9 cellular contexts compared by ENCODE assay signal in genomic region chr15:48644827-48645557, GRCh38. TPM values are rescaled to one million over a fixed set of nuclear protein-coding genes. Genes with fewer than 3 reads are reported as not detected.
DNase-seq lines count a peak whose midpoint lies in the region; ATAC-seq, FAIRE-seq and TF ChIP-seq lines count a peak whose summit lies in the region.
"Had no signal": no experiment of that assay in that cellular context is flagged by ENCODE, and none has a peak within 500 bp of the region (broad histone marks: within the 10 kb centered on the region; RNA-seq: fewer than 3 reads in every experiment).

No MANE protein-coding gene starts in this region.

- CTCF ChIA-PET in GM12878 (lab: Yijun Ruan, JAX) = interaction anchor here (0.9 to 1.0 kb wide), 2 partner anchors 28 to 287 kb away, joined by 4 to 6 read pairs; no protein-coding TSS in a partner anchor

- peak overlapping the region; percentile 71 for H2AFZ ChIP-seq in GM12878 (ENCODE audit: control insufficient read depth, low read depth, low read length)

- no peak for FAIRE-seq in GM12878 (lab: Jason Lieb, UNC)

- no peaks in the 10 kb centered on the region for H3K9me3 ChIP-seq in KOPT-K1 (ENCODE audit: insufficient read depth, low read length, poor library complexity, severe bottlenecking)
- H3K9me3 ChIP-seq in GM12878 (replicated peaks; ENCODE audit: control insufficient read depth, insufficient read depth, low read length) = no peaks in the 10 kb centered on the region
- H3K9me3 ChIP-seq in iPS-15b (ENCODE audit: control insufficient read depth, insufficient read depth, low read length) = no peaks in the 10 kb centered on the region

- TF ChIP-seq CTCF in GM12878 (IDR thresholded peaks at IDR 0.05 in 2 of 3, conservative IDR thresholded peaks at IDR 0.05 in 1 of 3; ENCODE audit: control insufficient read depth in 2 of 3, extremely low read depth in 1 of 3, insufficient read depth in 1 of 3, low read depth in 3 of 3, low read length in 3 of 3) = no peak; a peak in 1 of 6 replicates
- peak; percentile 1 for TF ChIP-seq CTCF in retinal pigment epithelial cell (conservative IDR thresholded peaks at IDR 0.05; ENCODE audit: low read depth, low read length)

- H3K27ac ChIP-seq in KOPT-K1 (ENCODE audit: low read depth, low read length, poor library complexity, severe bottlenecking) (peak overlapping the region; percentile 41), GM12878 (ENCODE audit: control insufficient read depth, insufficient read depth) (peak overlapping the region; percentile 56)
- H3K27ac ChIP-seq: epithelial cell of prostate had no signal

- H3K4me1 ChIP-seq in GM12878 (ENCODE audit: control insufficient read depth, insufficient read depth, low read length) (peaks cover 8% of the 10 kb centered on the region; the same call in 1 of the 2 replicates), iPS-15b (ENCODE audit: control insufficient read depth, insufficient read depth, low read length) (peaks cover 13% of the 10 kb centered on the region)

- peak overlapping the region; percentile 81 for H3K4me2 ChIP-seq in GM12878 (ENCODE audit: control insufficient read depth, insufficient read depth)

- BruUV-seq in GM12878 (replicated peaks; lab: Mats Ljungman, UMichigan) = no TSS peak

- in situ Hi-C loops in GM12878 (cut with MboI) = no loop called here

- H3K36me3 ChIP-seq in KOPT-K1 (ENCODE audit: insufficient read depth, low read length) (no peaks in the 10 kb centered on the region), GM12878 (ENCODE audit: control insufficient read depth in 2 of 2, insufficient read depth in 2 of 2, low read length in 1 of 2) (no peaks in the 10 kb centered on the region), iPS-15b (ENCODE audit: control insufficient read depth, insufficient read depth, low read length) (no peaks in the 10 kb centered on the region)

- ATAC-seq in GM21825 (IDR thresholded peaks at IDR 0.05; ENCODE audit: unreplicated experiment) (peak; percentile 48), GM12878 (peak; percentile 68)

- no peaks in the 10 kb centered on the region for H3K27me3 ChIP-seq in GM12878 (replicated peaks in 1 of 2; ENCODE audit: control insufficient read depth in 2 of 2, insufficient read depth in 2 of 2, low read length in 1 of 2)
- H3K27me3 ChIP-seq in iPS-15b (ENCODE audit: control insufficient read depth, insufficient read depth, low read length) = peaks cover 42% of the 10 kb centered on the region

- RAD21 ChIA-PET in GM12878 (lab: Charles Lee; ENCODE audit: unreplicated experiment) = interaction anchor here (0.7 to 1.4 kb wide), 7 partner anchors 49 to 308 kb away, joined by 3 to 5 read pairs (median 3); no protein-coding TSS in a partner anchor

- 1% methylated on average over 58 of the region's 79 CpGs for WGBS in GM12878 (ENCODE audit: insufficient coverage, insufficient replicate concordance, low lambda C conversion rate, missing lambda C conversion rate)

- H4K20me1 ChIP-seq in GM12878 (ENCODE audit: control insufficient read depth, insufficient read depth) = no peaks in the 10 kb centered on the region

- intact Hi-C loops in GM12878 (cut with micrococcal nuclease; ENCODE audit: unreplicated experiment) = loop anchor here (5.0 kb wide), 2 partner anchors 143 to 152 kb away; no protein-coding TSS in a partner anchor

- SMC1A ChIA-PET in GM12878 (lab: Charles Lee; ENCODE audit: uncharacterized antibody, unreplicated experiment) = interaction anchor here (1.1 to 1.2 kb wide), 2 partner anchors 162 to 286 kb away, joined by 3 read pairs; no protein-coding TSS in a partner anchor

- peak overlapping the region; percentile 85 for H3K9ac ChIP-seq in GM12878 (ENCODE audit: control insufficient read depth, insufficient read depth, low read length)
- no peak overlapping the region for H3K9ac ChIP-seq in iPS-15b (ENCODE audit: low read depth, low read length)

- no peak for TF ChIP-seq EP300 in GM12878 (IDR thresholded peaks at IDR 0.05; ENCODE audit: borderline replicate concordance in 1 of 2, control insufficient read depth in 1 of 2, low read depth in 2 of 2, low read length in 2 of 2)

- no peak for TF ChIP-seq POLR2A in GM12878 (IDR thresholded peaks at IDR 0.05; ENCODE audit: low read depth, low read length)

- H3K79me2 ChIP-seq in GM12878 (ENCODE audit: control insufficient read depth, insufficient read depth, low read length) = peaks cover 13% of the 10 kb centered on the region

- DNase-seq in NCI-H2227 (lab: John Stamatoyannopoulos, UW; ENCODE audit: unreplicated experiment) (peak; percentile 36), NCI-H2227 treated with DMSO at 0.1 percent for 48 hours (lab: John Stamatoyannopoulos, UW) (no peak), GM12878 (ENCODE audit: low read depth, low spot score) (no peak), retinal pigment epithelial cell (ENCODE audit: low read depth) (no peak), NCI-H2196 treated with DMSO at 0.1 percent for 48 hours (lab: John Stamatoyannopoulos, UW; ENCODE audit: unreplicated experiment) (no peak)

- POLR2A ChIA-PET in GM12878 (lab: Charles Lee) = interaction anchor here (0.5 kb wide), 1 partner anchor 314 kb away, joined by 6 read pairs; the partner anchor contains the start of gene DUT

- TF ChIP-seq RAD21 in GM12878 (IDR thresholded peaks at IDR 0.05; ENCODE audit: insufficient read depth, low read depth, low read length) = no peak

- H3K4me3 ChIP-seq in GM12878 (peak overlapping the region; percentile 79), iPS-15b (ENCODE audit: low read depth, low read length) (peak overlapping the region; percentile 69), retinal pigment epithelial cell (ENCODE audit: low read length) (peak overlapping the region; percentile 92)

TF ChIP-seq in GM12878, 131 proteins besides CTCF, POLR2A, EP300 and RAD21:
- no peak for TF ChIP-seq RAD51 (IDR thresholded peaks at IDR 0.05)
- TF ChIP-seq DPF2 (IDR thresholded peaks at IDR 0.05) = peak; percentile 19; the same call in 1 of the 2 replicates
- 0 out of 2 replicates have a peak, but pooled peaks have one; percentile 39 for TF ChIP-seq SIN3A (IDR thresholded peaks at IDR 0.05; ENCODE audit: low read depth, low read length)
- no peak; the same call in 1 of the 2 replicates for TF ChIP-seq LARP7 (IDR thresholded peaks at IDR 0.05)
- peak; percentile 44; the same call in 1 of the 2 replicates for TF ChIP-seq GATAD2B (conservative IDR thresholded peaks at IDR 0.05; ENCODE audit: low read depth)
- peak; percentile 94 for TF ChIP-seq HDAC2 (IDR thresholded peaks at IDR 0.05)
- peak; percentile 100 for TF ChIP-seq HDAC6 (IDR thresholded peaks at IDR 0.05; ENCODE audit: unreplicated experiment)
- 0 out of 2 replicates have a peak, but pooled peaks have one; percentile 10 for TF ChIP-seq MTA2 (IDR thresholded peaks at IDR 0.05; ENCODE audit: low read depth)
- no peak for TF ChIP-seq ZNF217 (IDR thresholded peaks at IDR 0.05)
- no peak for TF ChIP-seq KDM1A (IDR thresholded peaks at IDR 0.05; ENCODE audit: borderline replicate concordance)
- no peak for TF ChIP-seq HCFC1 (IDR thresholded peaks at IDR 0.05; ENCODE audit: low read length)
- no peak for TF ChIP-seq E2F8 (IDR thresholded peaks at IDR 0.05; ENCODE audit: low read depth, partially characterized antibody)

RNA-seq across cellular contexts. Expression of gene FBN1, which starts 0.5 kb away (rescaled TPM):
- total RNA-seq in GM12878 (2013; cell fraction: nucleolus; rRNA removed) = 30.8 and 31.4 TPM in 2 replicates
- total RNA-seq in GM12878 (2014; rRNA removed) (9.8 and 11.2 TPM in 2 replicates), GM12878 (2014; rRNA removed; fragmentation: Illumina TruSeq; extraction: Trizol) (10.1 and 10.7 TPM in 2 replicates), GM12878 (2021) (12.6 and 15.3 TPM in 2 replicates)
- polyA plus RNA-seq in GM12878 (2011; ENCODE audit: low read depth) = 3.5 TPM
- polyA plus RNA-seq in GM12878 (2011; rRNA removed) (6.1 and 6.6 TPM in 2 replicates), GM12878 (2014; fragmentation: Illumina TruSeq; extraction: Trizol) (8.9 and 10.1 TPM in 2 replicates), GM12878 (2014; fragmentation: Nextera tagmentation; extraction: Ambion mirVana) (1 to 10 TPM; 2.2 to 2.6 TPM), GM12878 (2014; rRNA removed) (5.7 and 7.4 TPM in 2 replicates), GM12878 (2016; fragmentation: Nextera tagmentation; extraction: Ambion mirVana) (1 to 10 TPM; 3.7 to 3.8 TPM)
- 5.3 and 5.8 TPM in 2 replicates for polyA plus RNA-seq in GM12878 (2011; cell fraction: cytosol; rRNA removed)
- polyA plus RNA-seq in GM12878 (2011; cell fraction: nucleus; rRNA removed) = 12.7 and 15.7 TPM in 2 replicates
- 4.5 and 5.7 TPM in 2 replicates for polyA plus RNA-seq in GM12878 (2012)
- polyA minus RNA-seq in GM12878 (2011; rRNA and poly(A)+ RNA removed) = 14.2 and 20.3 TPM in 2 replicates
- 5.3 and 5.7 TPM in 2 replicates for polyA minus RNA-seq in GM12878 (2011; cell fraction: cytosol; rRNA and poly(A)+ RNA removed)
- polyA minus RNA-seq in GM12878 (2011; cell fraction: nucleus; rRNA and poly(A)+ RNA removed) = 11.2 and 14.3 TPM in 2 replicates
